Comparison of ENCODE assay signal across 26 cellular contexts in genomic region chr15:73268457-73268856, GRCh38.
"Had no signal": no experiment of that assay in that cellular context is flagged by ENCODE, and none has a peak within 500 bp of the region (broad histone marks: within the 10 kb centered on the region; RNA-seq: fewer than 3 reads in every experiment).

No MANE protein-coding gene starts in this region.

- H3K4me1 Mint-ChIP-seq: activated naive CD4-positive, alpha-beta T cell treated with anti-CD3 and anti-CD28 coated beads, Interleukin-2, amount 10 ng/mL, durations not matched to agents 7 days and 5 days had no signal

- H3K27me3 Mint-ChIP-seq: activated B cell treated with CpG ODN at 0.5 μM for 24 hours; activated CD8-positive, alpha-beta T cell treated with anti-CD3 and anti-CD28 coated beads for 36 hours; activated naive CD4-positive, alpha-beta T cell treated with anti-CD3 and anti-CD28 coated beads, Interleukin-2, amount 10 ng/mL, durations not matched to agents 7 days and 5 days; activated naive CD8-positive, alpha-beta T cell treated with anti-CD3 and anti-CD28 coated beads, Interleukin-2, amount 10 ng/mL, durations not matched to agents 7 days and 5 days; brain; T-helper 17 cell had no signal

- H3K27ac Mint-ChIP-seq: activated B cell treated with CpG ODN at 0.5 μM for 24 hours; activated CD8-positive, alpha-beta T cell treated with anti-CD3 and anti-CD28 coated beads for 36 hours; activated naive CD4-positive, alpha-beta T cell treated with anti-CD3 and anti-CD28 coated beads, Interleukin-2, amount 10 ng/mL, durations not matched to agents 7 days and 5 days; activated naive CD4-positive, alpha-beta T cell treated with anti-CD3 and anti-CD28 coated beads, Interleukin-2, amount 50 U/mL, for 72 hours; activated naive CD8-positive, alpha-beta T cell treated with anti-CD3 and anti-CD28 coated beads, Interleukin-2, amount 10 ng/mL, durations not matched to agents 7 days and 5 days; brain; T-helper 17 cell; T-helper 2 cell treated with Interferon-gamma antibody and Interleukin-4, amounts not matched to agents 5 μg/mL and 100 μg/mL, for 36 hours had no signal

- H3K9me3 Mint-ChIP-seq: activated B cell treated with CpG ODN at 0.5 μM for 24 hours; activated CD8-positive, alpha-beta T cell treated with anti-CD3 and anti-CD28 coated beads for 36 hours; activated naive CD4-positive, alpha-beta T cell treated with anti-CD3 and anti-CD28 coated beads, Interleukin-2, amount 10 ng/mL, durations not matched to agents 7 days and 5 days; activated naive CD4-positive, alpha-beta T cell treated with anti-CD3 and anti-CD28 coated beads, Interleukin-2, amount 50 U/mL, for 72 hours; activated naive CD8-positive, alpha-beta T cell treated with anti-CD3 and anti-CD28 coated beads, Interleukin-2, amount 10 ng/mL, durations not matched to agents 7 days and 5 days; activated T-cell treated with anti-CD3 and anti-CD28 coated beads, Interleukin-2, amount 50 U/mL, for 4 hours; brain; T-helper 2 cell treated with Interferon-gamma antibody and Interleukin-4, amounts not matched to agents 5 μg/mL and 100 μg/mL, for 36 hours had no signal

- H3K36me3 Mint-ChIP-seq: activated naive CD4-positive, alpha-beta T cell treated with anti-CD3 and anti-CD28 coated beads, Interleukin-2, amount 10 ng/mL, durations not matched to agents 7 days and 5 days; activated naive CD4-positive, alpha-beta T cell treated with anti-CD3 and anti-CD28 coated beads, Interleukin-2, amount 50 U/mL, for 72 hours; activated naive CD8-positive, alpha-beta T cell treated with anti-CD3 and anti-CD28 coated beads, Interleukin-2, amount 10 ng/mL, durations not matched to agents 7 days and 5 days had no signal

- H3K4me3 Mint-ChIP-seq: activated B cell treated with CpG ODN at 0.5 μM for 24 hours; activated CD8-positive, alpha-beta T cell treated with anti-CD3 and anti-CD28 coated beads for 36 hours; activated naive CD4-positive, alpha-beta T cell treated with anti-CD3 and anti-CD28 coated beads, Interleukin-2, amount 10 ng/mL, durations not matched to agents 7 days and 5 days; activated naive CD8-positive, alpha-beta T cell treated with anti-CD3 and anti-CD28 coated beads, Interleukin-2, amount 10 ng/mL, durations not matched to agents 7 days and 5 days; activated T-cell treated with anti-CD3 and anti-CD28 coated beads, Interleukin-2, amount 50 U/mL, for 4 hours; brain; T-helper 17 cell; T-helper 2 cell treated with Interferon-gamma antibody and Interleukin-4, amounts not matched to agents 5 μg/mL and 100 μg/mL, for 36 hours had no signal

- ATAC-seq: activated CD4-positive, CD25-positive, alpha-beta regulatory T cell treated with anti-CD3 and anti-CD28 coated beads, Interleukin-2, amount 50 U/mL, for 24 hours; activated CD8-positive, alpha-beta T cell treated with anti-CD3 and anti-CD28 coated beads for 36 hours; activated T-cell treated with anti-CD3 and anti-CD28 coated beads, Interleukin-2, amount 50 U/mL, for 4 hours; gastroesophageal sphincter; heart right ventricle; T-helper 17 cell had no signal

- DNase-seq: activated B cell treated with CpG ODN at 0.5 μM for 24 hours; activated CD4-positive, alpha-beta T cell treated with anti-CD3 and anti-CD28 coated beads for 48 hours; activated CD4-positive, alpha-beta T cell treated with anti-CD3 and anti-CD28 coated beads, Interleukin-2, amount 50 U/mL, for 1 hour; activated CD4-positive, alpha-beta T cell treated with anti-CD3 and anti-CD28 coated beads, Interleukin-2, amount 50 U/mL, for 48 hours; activated CD8-positive, alpha-beta memory T cell treated with anti-CD3 and anti-CD28 coated beads for 24 hours; activated CD8-positive, alpha-beta T cell treated with anti-CD3 and anti-CD28 coated beads for 36 hours; activated gamma-delta T cell; activated naive CD4-positive, alpha-beta T cell; activated naive CD4-positive, alpha-beta T cell treated with anti-CD3 and anti-CD28 coated beads, Interleukin-2, amount 10 ng/mL, durations not matched to agents 7 days and 5 days; activated naive CD8-positive, alpha-beta T cell treated with anti-CD3 and anti-CD28 coated beads, Interleukin-2, amount 10 ng/mL, durations not matched to agents 7 days and 5 days; activated T-cell treated with anti-CD3 and anti-CD28 coated beads, Interleukin-2, amount 50 U/mL, for 4 hours; central memory CD4-positive, alpha-beta T cell; cerebellar nuclear complex; colonic mucosa; effector CD8-positive, alpha-beta T cell; esophagus squamous epithelium; foreskin melanocyte; heart right ventricle; T-helper 17 cell; T1000; WERI-Rb-1 had no signal
